Comparison of ENCODE assay signal across 13 cellular contexts in genomic region chr13:27917121-27917947, GRCh38. TPM values are rescaled to one million over a fixed set of nuclear protein-coding genes. Genes with fewer than 3 reads are reported as not detected.
DNase-seq lines count a peak whose midpoint lies in the region; ATAC-seq, FAIRE-seq and TF ChIP-seq lines count a peak whose summit lies in the region.
"Had no signal": no experiment of that assay in that cellular context is flagged by ENCODE, and none has a peak within 500 bp of the region (broad histone marks: within the 10 kb centered on the region; RNA-seq: fewer than 3 reads in every experiment).

No MANE protein-coding gene starts in this region.

- CTCF ChIA-PET in activated CD8-positive, alpha-beta memory T cell treated with anti-CD3 and anti-CD28 coated beads, Interleukin-2, amount 10 ng/mL, durations not matched to agents 7 days and 5 days (lab: Charles Lee), result no interaction called here
- CTCF ChIA-PET in endothelial cell of umbilical vein (lab: Charles Lee), result interaction anchor here (2.0 kb wide), 1 partner anchor 37 kb away, joined by 8 read pairs; no protein-coding TSS in a partner anchor

- no peaks in the 10 kb centered on the region for H3K9me3 ChIP-seq in endothelial cell of umbilical vein (replicated peaks; ENCODE audit: control insufficient read depth, insufficient read depth, low read length)
- H3K9me3 ChIP-seq in small intestine (ENCODE audit: control insufficient read depth, low read depth), result no peaks in the 10 kb centered on the region

- H3K9ac ChIP-seq in endothelial cell of umbilical vein (replicated peaks; ENCODE audit: extremely low read depth, insufficient read depth, low read length), result no peak overlapping the region

- peak overlapping the region; percentile 50 for H3K27ac Mint-ChIP-seq in activated CD8-positive, alpha-beta memory T cell treated with anti-CD3 and anti-CD28 coated beads, Interleukin-2, amount 10 ng/mL, durations not matched to agents 7 days and 5 days

- no peak overlapping the region for H3K27ac ChIP-seq in endothelial cell of umbilical vein (ENCODE audit: insufficient read depth, low read depth, low read length)
- peak overlapping the region; percentile 66 to 69 for H3K27ac ChIP-seq in small intestine (ENCODE audit: low read depth in 1 of 2, low read length in 1 of 2)

- no peak overlapping the region for H3K4me2 ChIP-seq in endothelial cell of umbilical vein (ENCODE audit: insufficient read depth, low read length)

- no peak overlapping the region for H2AFZ ChIP-seq in endothelial cell of umbilical vein (ENCODE audit: low read depth, low read length)

- intact Hi-C loops in endothelial cell of umbilical vein (cut with micrococcal nuclease), result no loop called here

- H3K4me1 ChIP-seq in endothelial cell of umbilical vein (ENCODE audit: control insufficient read depth, extremely low read depth, insufficient read depth, low read length) (peaks cover 7% of the 10 kb centered on the region), small intestine (ENCODE audit: control insufficient read depth in 2 of 2, insufficient read depth in 1 of 2, low read depth in 1 of 2, low read length in 1 of 2) (no peaks in the 10 kb centered on the region)

- H3K9me3 Mint-ChIP-seq in activated CD8-positive, alpha-beta memory T cell treated with anti-CD3 and anti-CD28 coated beads, Interleukin-2, amount 10 ng/mL, durations not matched to agents 7 days and 5 days (ENCODE audit: low read depth), result no peaks in the 10 kb centered on the region

- dilution Hi-C loops in endothelial cell of umbilical vein (cut with MboI; ENCODE audit: extremely low pct_ligation_motif_present, low sequenced_read_pairs), result no loop called here

- TF ChIP-seq POLR2A in endothelial cell of umbilical vein (IDR thresholded peaks at IDR 0.05; ENCODE audit: low read depth, low read length), result no peak

- 1 to 6% (median 3%) methylated on average over 48 of the region's 48 CpGs for WGBS in small intestine, 3 donors

- no peak overlapping the region for H3K4me3 Mint-ChIP-seq in activated CD8-positive, alpha-beta memory T cell treated with anti-CD3 and anti-CD28 coated beads, Interleukin-2, amount 10 ng/mL, durations not matched to agents 7 days and 5 days

- no peaks in the 10 kb centered on the region for H3K9me1 ChIP-seq in endothelial cell of umbilical vein (replicated peaks; ENCODE audit: control insufficient read depth, extremely low read depth, insufficient read depth, low read length)

- H3K4me3 ChIP-seq in endothelial cell of umbilical vein (replicated peaks in 1 of 3; ENCODE audit: insufficient read depth in 1 of 3, low read depth in 1 of 3, low read length in 3 of 3), result no peak overlapping the region
- peak overlapping the region in 1 of 2 donors; percentile 36 for H3K4me3 ChIP-seq in small intestine (ENCODE audit: low read depth in 1 of 2, low read length in 2 of 2)

- no peak for ATAC-seq in activated CD8-positive, alpha-beta memory T cell treated with anti-CD3 and anti-CD28 coated beads, Interleukin-2, amount 10 ng/mL, durations not matched to agents 7 days and 5 days
- no peak for ATAC-seq in GM21717 (IDR thresholded peaks at IDR 0.05; ENCODE audit: unreplicated experiment)

- H3K36me3 Mint-ChIP-seq in activated CD8-positive, alpha-beta memory T cell treated with anti-CD3 and anti-CD28 coated beads, Interleukin-2, amount 10 ng/mL, durations not matched to agents 7 days and 5 days, result peaks cover 2% of the 10 kb centered on the region

- no peak for FAIRE-seq in endothelial cell of umbilical vein (lab: Jason Lieb, UNC)
- no peak for FAIRE-seq in small intestine (lab: Jason Lieb, UNC)
- FAIRE-seq: colon had no signal

- peaks cover 79% of the 10 kb centered on the region for H3K27me3 Mint-ChIP-seq in activated CD8-positive, alpha-beta memory T cell treated with anti-CD3 and anti-CD28 coated beads, Interleukin-2, amount 10 ng/mL, durations not matched to agents 7 days and 5 days

- H3K27me3 ChIP-seq in endothelial cell of umbilical vein (ENCODE audit: control insufficient read depth in 2 of 2, insufficient read depth in 2 of 2, low read length in 2 of 2), result peaks cover 66 to 75% of the 10 kb centered on the region in 2 experiments
- peaks cover 0 to 37% of the 10 kb centered on the region in 2 donors for H3K27me3 ChIP-seq in small intestine (ENCODE audit: control insufficient read depth in 2 of 2, insufficient read depth in 2 of 2, low read length in 2 of 2)

- H3K79me2 ChIP-seq in endothelial cell of umbilical vein (ENCODE audit: control insufficient read depth, insufficient read depth, low read length), result no peaks in the 10 kb centered on the region

- no TSS peak for BruUV-seq in endothelial cell of umbilical vein (replicated peaks; lab: Mats Ljungman, UMichigan)

- H3K36me3 ChIP-seq in endothelial cell of umbilical vein (ENCODE audit: control insufficient read depth in 2 of 2, extremely low read depth in 1 of 2, insufficient read depth in 2 of 2, low read length in 2 of 2) (no peaks in the 10 kb centered on the region), small intestine (ENCODE audit: control insufficient read depth in 2 of 2, insufficient read depth in 2 of 2, low read length in 2 of 2) (no peaks in the 10 kb centered on the region)

- no peak for TF ChIP-seq CTCF in endothelial cell of umbilical vein (IDR thresholded peaks at IDR 0.05; ENCODE audit: extremely low read depth in 1 of 2, insufficient read depth in 1 of 2, low read depth in 1 of 2, low read length in 2 of 2)

- H3K4me1 Mint-ChIP-seq in activated CD8-positive, alpha-beta memory T cell treated with anti-CD3 and anti-CD28 coated beads, Interleukin-2, amount 10 ng/mL, durations not matched to agents 7 days and 5 days, result peaks cover 9% of the 10 kb centered on the region

- H4K20me1 ChIP-seq in endothelial cell of umbilical vein (replicated peaks; ENCODE audit: control insufficient read depth, extremely low read depth, insufficient read depth, low read length), result no peaks in the 10 kb centered on the region

- POLR2A ChIA-PET in endothelial cell of umbilical vein (lab: Charles Lee), result no interaction called here

- DNase-seq in activated CD8-positive, alpha-beta memory T cell treated with anti-CD3 and anti-CD28 coated beads, Interleukin-2, amount 10 ng/mL, durations not matched to agents 7 days and 5 days, result no peak
- DNase-seq in activated CD8-positive, alpha-beta memory T cell treated with anti-CD3 and anti-CD28 coated beads for 24 hours, result no peak
- DNase-seq in NCI-H69 (lab: John Stamatoyannopoulos, UW), result peak; percentile 11
- no peak for DNase-seq in endothelial cell of umbilical vein (ENCODE audit: low read depth, low spot score)
- peak; percentile 67 for DNase-seq in small intestine
- DNase-seq in NCI-H146 (lab: John Stamatoyannopoulos, UW), result no peak
- DNase-seq in NK-92 treated with Interleukin-12 subunit alpha and Interleukin-12 subunit beta, amount 100 ng/mL, for 24 hours (lab: John Stamatoyannopoulos, UW), result no peak
- DNase-seq: foreskin melanocyte, GF-D8, NCI-H1417 had no signal

TF ChIP-seq in endothelial cell of umbilical vein, 7 proteins besides CTCF, POLR2A, EP300 and RAD21:
- peak; percentile 96 for TF ChIP-seq EZH2 (IDR thresholded peaks at IDR 0.05; ENCODE audit: borderline replicate concordance, low read depth, low read length, severe bottlenecking)
- no peak for TF ChIP-seq MAX (IDR thresholded peaks at IDR 0.05; ENCODE audit: insufficient read depth, insufficient read length)

RNA-seq across cellular contexts. Expression of gene PDX1, which starts 2.5 kb away (rescaled TPM):
- total RNA-seq in activated CD8-positive, alpha-beta memory T cell treated with anti-CD3 and anti-CD28 coated beads, Interleukin-2, amount 10 ng/mL, durations not matched to agents 7 days and 5 days, result not detected
- not detected in 2 replicates for total RNA-seq in endothelial cell of umbilical vein
- polyA plus RNA-seq in endothelial cell of umbilical vein (not detected in 2 replicates), small intestine (10 to 100 TPM; 18.8 to 47.6 (median 43.8) TPM)
- polyA plus RNA-seq in endothelial cell of umbilical vein (2011; cell fraction: cytosol; rRNA removed), result not detected in 2 replicates
- not detected in 2 replicates for polyA plus RNA-seq in endothelial cell of umbilical vein (2011; cell fraction: nucleus; rRNA removed)
- polyA plus RNA-seq in endothelial cell of umbilical vein (2012), result not detected in 2 replicates
- polyA minus RNA-seq in endothelial cell of umbilical vein, result not detected in 2 replicates
- polyA minus RNA-seq in endothelial cell of umbilical vein (2011; cell fraction: cytosol; rRNA and poly(A)+ RNA removed), result not detected
- not detected in 2 replicates for polyA minus RNA-seq in endothelial cell of umbilical vein (2011; cell fraction: nucleus; rRNA and poly(A)+ RNA removed)
- total RNA-seq: T-helper 2 cell treated with Interferon-gamma antibody and Interleukin-4, amounts not matched to agents 100 ng/mL and 5 ng/mL, for 36 hours had no signal

RNA-seq across cellular contexts. Expression of gene CDX2, which starts 51.8 kb away (rescaled TPM):
- not detected for total RNA-seq in activated CD8-positive, alpha-beta memory T cell treated with anti-CD3 and anti-CD28 coated beads, Interleukin-2, amount 10 ng/mL, durations not matched to agents 7 days and 5 days
- total RNA-seq in endothelial cell of umbilical vein, result not detected in 2 replicates
- polyA plus RNA-seq in endothelial cell of umbilical vein (not detected in 2 replicates), small intestine (10 to 100 TPM; 66.2 to 94.2 (median 92.5) TPM)
- not detected in 2 replicates for polyA plus RNA-seq in endothelial cell of umbilical vein (2011; cell fraction: cytosol; rRNA removed)
- not detected in 2 replicates for polyA plus RNA-seq in endothelial cell of umbilical vein (2011; cell fraction: nucleus; rRNA removed)
- polyA plus RNA-seq in endothelial cell of umbilical vein (2012), result not detected in 2 replicates
- not detected in 2 replicates for polyA minus RNA-seq in endothelial cell of umbilical vein
- polyA minus RNA-seq in endothelial cell of umbilical vein (2011; cell fraction: cytosol; rRNA and poly(A)+ RNA removed), result not detected
- not detected in 2 replicates for polyA minus RNA-seq in endothelial cell of umbilical vein (2011; cell fraction: nucleus; rRNA and poly(A)+ RNA removed)
- total RNA-seq: T-helper 2 cell treated with Interferon-gamma antibody and Interleukin-4, amounts not matched to agents 100 ng/mL and 5 ng/mL, for 36 hours had no signal

Comparison
In these comparisons a context has a peak if more than half of its experiments do, and no peak if none do; other contexts are left out.
1. DNase-seq: peak in NCI-H69 (single experiment) and small intestine (single experiment); none in activated CD8-positive, alpha-beta memory T cell treated with anti-CD3 and anti-CD28 coated beads, Interleukin-2, amount 10 ng/mL, durations not matched to agents 7 days and 5 days (single experiment), activated CD8-positive, alpha-beta memory T cell treated with anti-CD3 and anti-CD28 coated beads for 24 hours (single experiment), endothelial cell of umbilical vein (single experiment), NCI-H146 (single experiment) and NK-92 treated with Interleukin-12 subunit alpha and Interleukin-12 subunit beta, amount 100 ng/mL, for 24 hours (single experiment).